In genomic region chr14:102256691-102257090, GRCh38 we compare ENCODE assay signal across 22 cellular contexts.
"Had no signal": no experiment of that assay in that cellular context is flagged by ENCODE, and none has a peak within 500 bp of the region (broad histone marks: within the 10 kb centered on the region; RNA-seq: fewer than 3 reads in every experiment).

No MANE protein-coding gene starts in this region.

- FAIRE-seq: kidney had no signal

- H3K4me1 ChIP-seq: psoas muscle, right lobe of liver, tibial artery, upper lobe of left lung had no signal

- H2AFZ ChIP-seq: hepatocyte had no signal

- H3K9me3 ChIP-seq: left ventricle myocardium inferior, psoas muscle, right lobe of liver, suprapubic skin, tibial artery, upper lobe of left lung, vagina had no signal

- DNase-seq: cortex of kidney; dorsolateral prefrontal cortex; effector CD8-positive, alpha-beta T cell; foreskin fibroblast; kidney; left cardiac atrium; left ventricle myocardium inferior; mesendoderm; naive B cell; psoas muscle; retina; right lobe of liver; stimulated activated CD4-positive, alpha-beta T cell treated with anti-CD3 and anti-CD28 coated beads, Interleukin-4, amount 100 ng/mL, for 1 hour; stimulated activated CD8-positive, alpha-beta memory T cell treated with anti-CD3 and anti-CD28 coated beads, Interleukin-4, amount 100 ng/mL, for 48 hours; stimulated activated naive CD8-positive, alpha-beta T cell treated with anti-CD3 and anti-CD28 coated beads, Interleukin-15, Interleukin-2, amounts not matched to agents 100 U/mL and 50 U/mL, for 24 hours; tibial artery; upper lobe of left lung had no signal

- H3K27ac ChIP-seq: hepatocyte, psoas muscle, right lobe of liver, suprapubic skin, tibial artery, upper lobe of left lung had no signal

- H3K4me2 ChIP-seq: hepatocyte had no signal

- H3K36me3 ChIP-seq: left ventricle myocardium inferior, right lobe of liver, suprapubic skin, tibial artery, upper lobe of left lung, vagina had no signal

- H3K27me3 ChIP-seq: dorsolateral prefrontal cortex, hepatocyte, right lobe of liver, suprapubic skin, tibial artery, upper lobe of left lung, vagina had no signal

- H3K4me3 ChIP-seq: dorsolateral prefrontal cortex, hepatocyte, left ventricle myocardium inferior, lung, psoas muscle, right lobe of liver, suprapubic skin, tibial artery, upper lobe of left lung, vagina had no signal

- ATAC-seq: psoas muscle; right lobe of liver; stimulated activated effector memory CD8-positive, alpha-beta T cell treated with anti-CD3 and anti-CD28 coated beads, Interleukin-12 subunit alpha, Interleukin-12 subunit beta, amount 100 ng/mL, for 72 hours; stimulated activated naive CD8-positive, alpha-beta T cell treated with anti-CD3 and anti-CD28 coated beads, Interleukin-15, Interleukin-2, amounts not matched to agents 100 U/mL and 50 U/mL, for 24 hours had no signal
